15 cellular contexts compared by ENCODE assay signal in the genomic region with DNA sequence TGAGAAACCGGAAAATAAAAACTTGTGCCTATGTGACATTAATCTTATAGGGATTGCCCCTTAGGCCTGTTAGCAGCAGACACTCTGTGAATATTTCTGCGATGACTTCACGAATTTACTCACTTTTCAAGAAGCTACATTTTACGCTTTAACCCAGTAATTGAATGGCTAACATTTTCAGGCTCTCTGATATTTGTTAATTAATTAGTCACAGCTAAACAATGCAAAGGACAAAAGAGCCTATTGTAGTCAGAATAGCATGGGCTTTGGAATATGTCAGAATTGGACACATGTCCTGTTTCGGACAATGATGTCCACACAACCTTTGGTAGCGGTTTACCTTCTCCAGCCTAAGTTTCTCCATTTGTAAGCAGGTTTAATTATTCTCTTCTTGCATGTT.
"Had no signal": no experiment of that assay in that cellular context is flagged by ENCODE, and none has a peak within 500 bp of the region (broad histone marks: within the 10 kb centered on the region; RNA-seq: fewer than 3 reads in every experiment).

No MANE protein-coding gene starts in this region.

- H3K27ac Mint-ChIP-seq: activated CD4-positive, alpha-beta memory T cell treated with anti-CD3 and anti-CD28 coated beads, Interleukin-2, amount 10 ng/mL, durations not matched to agents 7 days and 5 days; endodermal cell; T-helper 2 cell treated with Interferon-gamma antibody and Interleukin-4, amounts not matched to agents 5 μg/mL and 100 μg/mL, for 36 hours had no signal

- H3K9me3 ChIP-seq: esophagus muscularis mucosa, gastroesophageal sphincter had no signal

- H3K4me2 ChIP-seq: hepatocyte had no signal

- H3K4me1 Mint-ChIP-seq: activated CD4-positive, alpha-beta memory T cell treated with anti-CD3 and anti-CD28 coated beads, Interleukin-2, amount 10 ng/mL, durations not matched to agents 7 days and 5 days had no signal

- ATAC-seq: gastroesophageal sphincter had no signal

- H2AFZ ChIP-seq: hepatocyte had no signal

- H3K27me3 ChIP-seq: brain microvascular endothelial cell, esophagus muscularis mucosa, gastroesophageal sphincter, hepatocyte had no signal

- H3K4me3 Mint-ChIP-seq: activated CD4-positive, alpha-beta memory T cell treated with anti-CD3 and anti-CD28 coated beads, Interleukin-2, amount 10 ng/mL, durations not matched to agents 7 days and 5 days; endodermal cell; neural crest cell; T-helper 2 cell treated with Interferon-gamma antibody and Interleukin-4, amounts not matched to agents 5 μg/mL and 100 μg/mL, for 36 hours had no signal

- DNase-seq: activated CD4-positive, alpha-beta memory T cell treated with anti-CD3 and anti-CD28 coated beads, Interleukin-2, amount 10 ng/mL, durations not matched to agents 7 days and 5 days; activated CD4-positive, alpha-beta T cell treated with anti-CD3 and anti-CD28 coated beads for 1 hour; activated CD8-positive, alpha-beta memory T cell treated with anti-CD3 and anti-CD28 coated beads, Interleukin-2, amount 50 U/mL, for 4 hours; brain microvascular endothelial cell; dermis blood vessel endothelial cell; endodermal cell; kidney; stimulated activated CD4-positive, alpha-beta T cell treated with anti-CD3 and anti-CD28 coated beads, Interleukin-15, amount 100 ng/mL, for 24 hours; stimulated activated CD4-positive, alpha-beta T cell treated with anti-CD3 and anti-CD28 coated beads, Interleukin-4, amount 100 ng/mL, for 4 hours; SW 1271 had no signal

- H3K27ac ChIP-seq: brain microvascular endothelial cell, esophagus muscularis mucosa, gastroesophageal sphincter, hepatocyte had no signal

- H3K4me3 ChIP-seq: esophagus muscularis mucosa, gastroesophageal sphincter, hepatocyte had no signal

- H3K9me3 Mint-ChIP-seq: activated CD4-positive, alpha-beta memory T cell treated with anti-CD3 and anti-CD28 coated beads, Interleukin-2, amount 10 ng/mL, durations not matched to agents 7 days and 5 days; endodermal cell; T-helper 2 cell treated with Interferon-gamma antibody and Interleukin-4, amounts not matched to agents 5 μg/mL and 100 μg/mL, for 36 hours had no signal

- H3K79me2 ChIP-seq: hepatocyte had no signal

- H3K27me3 Mint-ChIP-seq: activated CD4-positive, alpha-beta memory T cell treated with anti-CD3 and anti-CD28 coated beads, Interleukin-2, amount 10 ng/mL, durations not matched to agents 7 days and 5 days had no signal

- H3K4me1 ChIP-seq: esophagus muscularis mucosa, gastroesophageal sphincter had no signal

- H3K36me3 ChIP-seq: brain microvascular endothelial cell, esophagus muscularis mucosa, gastroesophageal sphincter had no signal
